ENCODE assay signal across 11 cellular contexts in genomic region chr1:6491966-6492365, GRCh38. TPM values are rescaled to one million over a fixed set of nuclear protein-coding genes. Genes with fewer than 3 reads are reported as not detected.
DNase-seq lines count a peak whose midpoint lies in the region; ATAC-seq, FAIRE-seq and TF ChIP-seq lines count a peak whose summit lies in the region.
"Had no signal": no experiment of that assay in that cellular context is flagged by ENCODE, and none has a peak within 500 bp of the region (broad histone marks: within the 10 kb centered on the region; RNA-seq: fewer than 3 reads in every experiment).

No MANE protein-coding gene starts in this region.

- no peaks in the 10 kb centered on the region for H3K9me3 Mint-ChIP-seq in activated T-helper 1 cell treated with anti-CD3 and anti-CD28 coated beads, Interleukin-12 subunit alpha, Interleukin-12 subunit beta, Interleukin-2, Interleukin-4 antibody, amounts not matched to agents 30 ng/mL and 10 ng/mL and 1 ng/mL, durations not matched to agents 14 hours and 24 hours and 36 hours

- ATAC-seq in GM19395 (IDR thresholded peaks at IDR 0.05; ENCODE audit: unreplicated experiment), result no peak

- H3K36me3 Mint-ChIP-seq in activated T-helper 1 cell treated with anti-CD3 and anti-CD28 coated beads, Interleukin-12 subunit alpha, Interleukin-12 subunit beta, Interleukin-2, Interleukin-4 antibody, amounts not matched to agents 30 ng/mL and 10 ng/mL and 1 ng/mL, durations not matched to agents 14 hours and 24 hours and 36 hours (ENCODE audit: low read depth), result peaks cover 2% of the 10 kb centered on the region

- peak overlapping the region; percentile 68 for H3K27ac Mint-ChIP-seq in activated T-helper 1 cell treated with anti-CD3 and anti-CD28 coated beads, Interleukin-12 subunit alpha, Interleukin-12 subunit beta, Interleukin-2, Interleukin-4 antibody, amounts not matched to agents 30 ng/mL and 10 ng/mL and 1 ng/mL, durations not matched to agents 14 hours and 24 hours and 36 hours

- POLR2A ChIA-PET in AG04449 (lab: Yijun Ruan, JAX), result interaction anchor here (0.6 to 0.8 kb wide), 2 partner anchors 26 to 809 kb away, joined by 3 to 4 read pairs; no protein-coding TSS in a partner anchor

- H2AFZ ChIP-seq in keratinocyte (ENCODE audit: control insufficient read depth, low read length), result peak overlapping the region; percentile 41

- peak; percentile 9 for FAIRE-seq in keratinocyte (lab: Jason Lieb, UNC)

- H3K4me1 ChIP-seq in keratinocyte (ENCODE audit: control insufficient read depth, extremely low read depth, insufficient read depth, low read length), result peaks cover 60% of the 10 kb centered on the region

- H3K4me2 ChIP-seq in keratinocyte (ENCODE audit: control insufficient read depth, extremely low read depth, insufficient read depth, low read depth, low read length), result peak overlapping the region; percentile 99

- no peaks in the 10 kb centered on the region for H3K9me1 ChIP-seq in keratinocyte (ENCODE audit: control insufficient read depth, extremely low read depth, insufficient read depth, low read length)

- peak overlapping the region; percentile 85 for H3K4me3 Mint-ChIP-seq in activated T-helper 1 cell treated with anti-CD3 and anti-CD28 coated beads, Interleukin-12 subunit alpha, Interleukin-12 subunit beta, Interleukin-2, Interleukin-4 antibody, amounts not matched to agents 30 ng/mL and 10 ng/mL and 1 ng/mL, durations not matched to agents 14 hours and 24 hours and 36 hours

- H3K36me3 ChIP-seq in keratinocyte (ENCODE audit: control insufficient read depth in 2 of 2, extremely low read depth in 1 of 2, insufficient read depth in 2 of 2, low read length in 2 of 2), result peaks cover 4 to 10% of the 10 kb centered on the region in 2 experiments
- H3K36me3 ChIP-seq: SJSA1 had no signal

- dilution Hi-C loops in keratinocyte (cut with MboI; ENCODE audit: extremely low pct_ligation_motif_present, low sequenced_read_pairs), result no loop called here

- TF ChIP-seq CTCF in AG04449 (IDR thresholded peaks at IDR 0.05; ENCODE audit: insufficient read depth, low read length, missing control alignments), result no peak
- TF ChIP-seq CTCF in keratinocyte (optimal IDR thresholded peaks at IDR 0.05 in 1 of 3, IDR thresholded peaks at IDR 0.05 in 1 of 3, conservative IDR thresholded peaks at IDR 0.05 in 1 of 3; ENCODE audit: extremely low read depth in 1 of 3, insufficient read depth in 2 of 3, low read length in 3 of 3), result no peak
- no peak for TF ChIP-seq CTCF in GM10266 (IDR thresholded peaks at IDR 0.05; ENCODE audit: control insufficient read depth, insufficient read depth, low read depth, missing control alignments)

- peaks cover 21% of the 10 kb centered on the region for H3K27me3 Mint-ChIP-seq in activated T-helper 1 cell treated with anti-CD3 and anti-CD28 coated beads, Interleukin-12 subunit alpha, Interleukin-12 subunit beta, Interleukin-2, Interleukin-4 antibody, amounts not matched to agents 30 ng/mL and 10 ng/mL and 1 ng/mL, durations not matched to agents 14 hours and 24 hours and 36 hours (ENCODE audit: insufficient read depth)

- H3K27ac ChIP-seq in keratinocyte (ENCODE audit: control insufficient read depth, insufficient read depth, low read length), result peak overlapping the region; percentile 100

- H3K9ac ChIP-seq in keratinocyte (ENCODE audit: control insufficient read depth, extremely low read depth, insufficient read depth, low read length), result peak overlapping the region; percentile 100

- no peaks in the 10 kb centered on the region for H4K20me1 ChIP-seq in keratinocyte (ENCODE audit: control insufficient read depth, extremely low read depth, insufficient read depth, low read length)

- H3K4me3 ChIP-seq in AG04449 (ENCODE audit: low read depth, low read length) (peak overlapping the region; percentile 84; the same call in 1 of the 2 replicates), keratinocyte (ENCODE audit: control insufficient read depth in 2 of 3, extremely low read depth in 1 of 3, insufficient read depth in 2 of 3, low read depth in 1 of 3, low read length in 3 of 3) (peak overlapping the region in 2 of 3 experiments; percentile 87 to 94)

- intact Hi-C loops in activated T-helper 1 cell treated with anti-CD3 and anti-CD28 coated beads, Interleukin-12 subunit alpha, Interleukin-12 subunit beta, Interleukin-2, Interleukin-4 antibody, amounts not matched to agents 30 ng/mL and 10 ng/mL and 1 ng/mL, durations not matched to agents 14 hours and 24 hours and 36 hours (cut with micrococcal nuclease), result loop anchor here (5.0 kb wide), 1 partner anchor 135 kb away; no protein-coding TSS in a partner anchor

- no peaks in the 10 kb centered on the region for H3K9me3 ChIP-seq in keratinocyte (ENCODE audit: control insufficient read depth, low read depth, low read length)
- H3K9me3 ChIP-seq: SJSA1 had no signal

- H3K79me2 ChIP-seq in keratinocyte (ENCODE audit: control insufficient read depth, insufficient read depth, low read length), result peaks cover 9% of the 10 kb centered on the region

- H3K27me3 ChIP-seq in keratinocyte (ENCODE audit: control insufficient read depth, extremely low read depth, insufficient read depth, low read length), result no peaks in the 10 kb centered on the region

- peaks cover 9% of the 10 kb centered on the region for H3K4me1 Mint-ChIP-seq in activated T-helper 1 cell treated with anti-CD3 and anti-CD28 coated beads, Interleukin-12 subunit alpha, Interleukin-12 subunit beta, Interleukin-2, Interleukin-4 antibody, amounts not matched to agents 30 ng/mL and 10 ng/mL and 1 ng/mL, durations not matched to agents 14 hours and 24 hours and 36 hours (ENCODE audit: low read depth)

- DNase-seq in AG04449 (ENCODE audit: low read depth, low spot score) (no peak), Daoy (ENCODE audit: low read depth) (peak; percentile 47), keratinocyte (ENCODE audit: low read depth, low spot score) (no peak), globus pallidus (ENCODE audit: low spot score) (no peak), NCI-H2227 treated with DMSO at 0.1 percent for 48 hours (lab: John Stamatoyannopoulos, UW) (no peak), GM10266 (ENCODE audit: extremely low spot score) (no peak)
- DNase-seq in activated T-helper 1 cell treated with anti-CD3 and anti-CD28 coated beads, Interleukin-12 subunit alpha, Interleukin-12 subunit beta, Interleukin-2, Interleukin-4 antibody, amounts not matched to agents 30 ng/mL and 10 ng/mL and 1 ng/mL, durations not matched to agents 14 hours and 24 hours and 36 hours (ENCODE audit: low spot score), result no peak
- DNase-seq: DMS79 treated with DMSO at 0.1 percent for 48 hours, NCI-H146 had no signal

- CTCF ChIA-PET in AG04449 (lab: Yijun Ruan, JAX), result interaction anchor here (0.9 to 11.0 kb wide), 8 partner anchors 10 to 153 kb away, joined by 3 to 236 read pairs (median 108); partner anchors contain the start of genes NOL9, TAS1R1 and TNFRSF25

RNA-seq across cellular contexts. Expression of gene PLEKHG5, which starts 0.5 kb away (rescaled TPM):
- total RNA-seq in Daoy (2014; rRNA removed; shearing (Covaris generic)), result 8.1 and 8.4 TPM in 2 replicates
- 1.8 and 2.2 TPM in 2 replicates for total RNA-seq in activated T-helper 1 cell treated with anti-CD3 and anti-CD28 coated beads, Interleukin-12 subunit alpha, Interleukin-12 subunit beta, Interleukin-2, Interleukin-4 antibody, amounts not matched to agents 30 ng/mL and 10 ng/mL and 1 ng/mL, durations not matched to agents 14 hours and 24 hours and 36 hours
- polyA plus RNA-seq in keratinocyte, result 11.8 to 27.7 TPM (median 13.4 TPM) in 3 replicates
- polyA plus RNA-seq in keratinocyte (2011; ENCODE audit: low read depth), result 9.4 TPM
- 5.3 and 11.5 TPM in 2 replicates for polyA plus RNA-seq in keratinocyte (2011; cell fraction: cytosol; rRNA removed)
- 67.6 and 102 TPM in 2 replicates for polyA plus RNA-seq in keratinocyte (2011; cell fraction: nucleus; rRNA removed)
- 20.7 and 21.6 TPM in 2 replicates for polyA plus RNA-seq in keratinocyte (2012; ENCODE audit: low replicate concordance)
- 14.1 to 17.2 TPM (median 15.1 TPM) in 3 replicates for polyA minus RNA-seq in keratinocyte
- polyA minus RNA-seq in keratinocyte (2011; cell fraction: cytosol; rRNA and poly(A)+ RNA removed), result 19.6 TPM
- 41.2 and 42.0 TPM in 2 replicates for polyA minus RNA-seq in keratinocyte (2011; cell fraction: nucleus; rRNA and poly(A)+ RNA removed)

RNA-seq across cellular contexts. Expression of gene TNFRSF25, which starts 26.0 kb away (rescaled TPM):
- total RNA-seq in Daoy (2014; rRNA removed; shearing (Covaris generic)), result 2.0 and 3.5 TPM in 2 replicates
- 151 and 158 TPM in 2 replicates for total RNA-seq in activated T-helper 1 cell treated with anti-CD3 and anti-CD28 coated beads, Interleukin-12 subunit alpha, Interleukin-12 subunit beta, Interleukin-2, Interleukin-4 antibody, amounts not matched to agents 30 ng/mL and 10 ng/mL and 1 ng/mL, durations not matched to agents 14 hours and 24 hours and 36 hours
- polyA plus RNA-seq in keratinocyte, result 12.2 to 35.8 TPM (median 12.4 TPM) in 3 replicates
- 7.1 TPM for polyA plus RNA-seq in keratinocyte (2011; ENCODE audit: low read depth)
- 3.6 and 6.6 TPM in 2 replicates for polyA plus RNA-seq in keratinocyte (2011; cell fraction: cytosol; rRNA removed)
- polyA plus RNA-seq in keratinocyte (2011; cell fraction: nucleus; rRNA removed), result 100 and 140 TPM in 2 replicates
- 16.7 and 29.9 TPM in 2 replicates for polyA plus RNA-seq in keratinocyte (2012; ENCODE audit: low replicate concordance)
- polyA minus RNA-seq in keratinocyte, result 11.3 to 20.1 TPM (median 11.4 TPM) in 3 replicates
- polyA minus RNA-seq in keratinocyte (2011; cell fraction: cytosol; rRNA and poly(A)+ RNA removed), result 6.1 TPM
- polyA minus RNA-seq in keratinocyte (2011; cell fraction: nucleus; rRNA and poly(A)+ RNA removed), result 17.1 and 23.7 TPM in 2 replicates

Comparison
In these comparisons a context has a peak if more than half of its experiments do, and no peak if none do; other contexts are left out.
1. RNA of gene TNFRSF25, which starts 26.0 kb away (total RNA-seq): 151 to 158 TPM in activated T-helper 1 cell treated with anti-CD3 and anti-CD28 coated beads, Interleukin-12 subunit alpha, Interleukin-12 subunit beta, Interleukin-2, Interleukin-4 antibody, amounts not matched to agents 30 ng/mL and 10 ng/mL and 1 ng/mL, durations not matched to agents 14 hours and 24 hours and 36 hours; 2.0 to 3.5 TPM in Daoy; every median in the first group is over 10 times any median in the second.